In the genomic region with DNA sequence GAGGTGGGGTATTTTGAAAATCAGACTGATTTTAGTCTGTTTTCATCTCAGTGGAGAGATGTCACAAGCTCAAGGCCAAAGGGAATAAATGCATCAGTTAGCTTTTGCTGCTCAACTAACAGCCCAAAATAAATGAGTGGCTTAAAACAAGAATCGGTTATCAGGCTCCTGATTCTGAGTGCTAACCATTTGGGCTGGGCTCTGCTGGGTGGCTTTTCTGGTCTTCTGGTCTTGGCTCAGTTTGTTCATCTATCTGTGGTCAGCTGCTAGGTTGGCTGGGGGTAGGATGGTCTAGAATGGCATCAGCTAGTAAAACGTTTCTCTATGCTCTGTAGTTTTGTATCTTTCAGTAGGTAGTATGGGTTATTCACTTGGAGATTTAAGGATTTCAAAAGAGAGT, we compare ENCODE assay signal across 40 cellular contexts.
"Had no signal": no experiment of that assay in that cellular context is flagged by ENCODE, and none has a peak within 500 bp of the region (broad histone marks: within the 10 kb centered on the region; RNA-seq: fewer than 3 reads in every experiment).

No MANE protein-coding gene starts in this region.

- H3K27ac Mint-ChIP-seq: activated naive CD4-positive, alpha-beta T cell treated with anti-CD3 and anti-CD28 coated beads, Interleukin-2, amount 10 ng/mL, durations not matched to agents 7 days and 5 days; activated naive CD4-positive, alpha-beta T cell treated with anti-CD3 and anti-CD28 coated beads, Interleukin-2, amount 50 U/mL, for 24 hours; activated naive CD4-positive, alpha-beta T cell treated with anti-CD3 and anti-CD28 coated beads, Interleukin-2, amount 50 U/mL, for 72 hours; activated naive CD8-positive, alpha-beta T cell; activated naive CD8-positive, alpha-beta T cell treated with anti-CD3 and anti-CD28 coated beads for 36 hours; activated naive CD8-positive, alpha-beta T cell treated with anti-CD3 and anti-CD28 coated beads, Interleukin-2, amount 10 ng/mL, durations not matched to agents 7 days and 5 days; activated naive CD8-positive, alpha-beta T cell treated with anti-CD3 and anti-CD28 coated beads, Interleukin-2, amount 50 U/mL, for 24 hours; activated T-cell treated with anti-CD3 and anti-CD28 coated beads, Interleukin-2, amount 50 U/mL, for 24 hours; activated T-cell treated with anti-CD3 and anti-CD28 coated beads, Interleukin-2, amount 50 U/mL, for 72 hours; activated T-helper 1 cell treated with anti-CD3 and anti-CD28 coated beads, Interleukin-12 subunit alpha, Interleukin-12 subunit beta, Interleukin-2, Interleukin-4 antibody, amounts not matched to agents 30 ng/mL and 10 ng/mL and 1 ng/mL, durations not matched to agents 14 hours and 24 hours and 36 hours; activated T-helper 17 cell treated with anti-CD3 and anti-CD28 coated beads, Interleukin-2, amount 50 U/mL, for 72 hours; activated T-helper 2 cell treated with anti-CD3 and anti-CD28 coated beads, Interferon-gamma antibody, Interleukin-2, Interleukin-4, amounts not matched to agents 10 μg/mL and 5 μg/mL and 100 μg/mL, durations not matched to agents 14 hours and 24 hours and 36 hours; brain had no signal

- H3K27me3 Mint-ChIP-seq: activated naive CD4-positive, alpha-beta T cell treated with anti-CD3 and anti-CD28 coated beads, Interleukin-2, amount 10 ng/mL, durations not matched to agents 7 days and 5 days; activated naive CD4-positive, alpha-beta T cell treated with anti-CD3 and anti-CD28 coated beads, Interleukin-2, amount 50 U/mL, for 24 hours; activated naive CD8-positive, alpha-beta T cell; activated naive CD8-positive, alpha-beta T cell treated with anti-CD3 and anti-CD28 coated beads for 36 hours; activated naive CD8-positive, alpha-beta T cell treated with anti-CD3 and anti-CD28 coated beads, Interleukin-2, amount 10 ng/mL, durations not matched to agents 7 days and 5 days; activated T-cell treated with anti-CD3 and anti-CD28 coated beads, Interleukin-2, amount 50 U/mL, for 24 hours; activated T-helper 17 cell treated with anti-CD3 and anti-CD28 coated beads, Interleukin-2, amount 50 U/mL, for 72 hours; central memory CD8-positive, alpha-beta T cell had no signal

- FAIRE-seq: astrocyte, bronchial epithelial cell had no signal

- H3K9me3 ChIP-seq: adrenal gland, ascending aorta, body of pancreas, breast epithelium had no signal

- DNase-seq: activated effector memory CD4-positive, alpha-beta T cell treated with anti-CD3 and anti-CD28 coated beads, Interleukin-2, amount 50 U/mL, for 16 hours; activated effector memory CD4-positive, alpha-beta T cell treated with Interleukin-2 at 50 U/mL for 16 hours; activated gamma-delta T cell; activated gamma-delta T cell treated with Interleukin-2 at 50 U/mL for 16 hours; activated naive CD4-positive, alpha-beta T cell; activated naive CD4-positive, alpha-beta T cell treated with anti-CD3 and anti-CD28 coated beads for 36 hours; activated naive CD4-positive, alpha-beta T cell treated with anti-CD3 and anti-CD28 coated beads, Interleukin-2, amount 10 ng/mL, durations not matched to agents 7 days and 5 days; activated naive CD4-positive, alpha-beta T cell treated with anti-CD3 and anti-CD28 coated beads, Interleukin-2, amount 50 U/mL, for 16 hours; activated naive CD4-positive, alpha-beta T cell treated with Interleukin-2 at 50 U/mL for 16 hours; activated naive CD8-positive, alpha-beta T cell treated with anti-CD3 and anti-CD28 coated beads for 36 hours; activated naive CD8-positive, alpha-beta T cell treated with anti-CD3 and anti-CD28 coated beads, Interleukin-2, amount 10 ng/mL, durations not matched to agents 7 days and 5 days; activated naive CD8-positive, alpha-beta T cell treated with anti-CD3 and anti-CD28 coated beads, Interleukin-2, amount 50 U/mL, for 24 hours; activated T-cell treated with anti-CD3 and anti-CD28 coated beads, Interleukin-2, amount 50 U/mL, for 1 hour; activated T-cell treated with anti-CD3 and anti-CD28 coated beads, Interleukin-2, amount 50 U/mL, for 24 hours; activated T-cell treated with anti-CD3 and anti-CD28 coated beads, Interleukin-2, amount 50 U/mL, for 4 hours; activated T-cell treated with anti-CD3 and anti-CD28 coated beads, Interleukin-2, amount 50 U/mL, for 48 hours; activated T-cell treated with anti-CD3 and anti-CD28 coated beads, Interleukin-2, amount 50 U/mL, for 72 hours; adrenal gland; amniotic stem cell; amygdala; anterior cingulate cortex; aorta; body of pancreas; brain microvascular endothelial cell; caudate nucleus; central memory CD4-positive, alpha-beta T cell; cerebellar nuclear complex had no signal

- H3K4me1 ChIP-seq: adrenal gland, body of pancreas, breast epithelium had no signal

- H3K4me3 ChIP-seq: adrenal gland, ascending aorta, body of pancreas, breast epithelium, cardiac muscle cell had no signal

- H3K36me3 Mint-ChIP-seq: activated naive CD4-positive, alpha-beta T cell treated with anti-CD3 and anti-CD28 coated beads, Interleukin-2, amount 10 ng/mL, durations not matched to agents 7 days and 5 days; activated naive CD4-positive, alpha-beta T cell treated with anti-CD3 and anti-CD28 coated beads, Interleukin-2, amount 50 U/mL, for 24 hours; activated naive CD8-positive, alpha-beta T cell; activated naive CD8-positive, alpha-beta T cell treated with anti-CD3 and anti-CD28 coated beads, Interleukin-2, amount 10 ng/mL, durations not matched to agents 7 days and 5 days; brain had no signal

- ATAC-seq: activated naive CD4-positive, alpha-beta T cell treated with anti-CD3 and anti-CD28 coated beads, Interleukin-2, amount 50 U/mL, for 72 hours; activated naive CD8-positive, alpha-beta T cell treated with anti-CD3 and anti-CD28 coated beads, Interleukin-2, amount 50 U/mL, for 24 hours; activated T-cell treated with anti-CD3 and anti-CD28 coated beads, Interleukin-2, amount 50 U/mL, for 4 hours; activated T-cell treated with anti-CD3 and anti-CD28 coated beads, Interleukin-2, amount 50 U/mL, for 72 hours; activated T-helper 17 cell treated with anti-CD3 and anti-CD28 coated beads, Interleukin-2, amount 50 U/mL, for 72 hours; body of pancreas had no signal

- H3K4me1 Mint-ChIP-seq: activated naive CD4-positive, alpha-beta T cell treated with anti-CD3 and anti-CD28 coated beads, Interleukin-2, amount 10 ng/mL, durations not matched to agents 7 days and 5 days; activated naive CD4-positive, alpha-beta T cell treated with anti-CD3 and anti-CD28 coated beads, Interleukin-2, amount 50 U/mL, for 24 hours; activated naive CD8-positive, alpha-beta T cell treated with anti-CD3 and anti-CD28 coated beads for 36 hours; activated naive CD8-positive, alpha-beta T cell treated with anti-CD3 and anti-CD28 coated beads, Interleukin-2, amount 10 ng/mL, durations not matched to agents 7 days and 5 days; activated naive CD8-positive, alpha-beta T cell treated with anti-CD3 and anti-CD28 coated beads, Interleukin-2, amount 50 U/mL, for 24 hours; activated T-helper 17 cell treated with anti-CD3 and anti-CD28 coated beads, Interleukin-2, amount 50 U/mL, for 72 hours; brain; central memory CD8-positive, alpha-beta T cell had no signal

- H3K27ac ChIP-seq: adrenal gland, ascending aorta, body of pancreas, brain microvascular endothelial cell, breast epithelium, cardiac muscle cell had no signal

- H3K4me3 Mint-ChIP-seq: activated naive CD4-positive, alpha-beta T cell treated with anti-CD3 and anti-CD28 coated beads for 36 hours; activated naive CD4-positive, alpha-beta T cell treated with anti-CD3 and anti-CD28 coated beads, Interleukin-2, amount 10 ng/mL, durations not matched to agents 7 days and 5 days; activated naive CD4-positive, alpha-beta T cell treated with anti-CD3 and anti-CD28 coated beads, Interleukin-2, amount 50 U/mL, for 24 hours; activated naive CD8-positive, alpha-beta T cell; activated naive CD8-positive, alpha-beta T cell treated with anti-CD3 and anti-CD28 coated beads for 36 hours; activated naive CD8-positive, alpha-beta T cell treated with anti-CD3 and anti-CD28 coated beads, Interleukin-2, amount 10 ng/mL, durations not matched to agents 7 days and 5 days; activated naive CD8-positive, alpha-beta T cell treated with anti-CD3 and anti-CD28 coated beads, Interleukin-2, amount 50 U/mL, for 24 hours; activated T-cell treated with anti-CD3 and anti-CD28 coated beads, Interleukin-2, amount 50 U/mL, for 24 hours; activated T-cell treated with anti-CD3 and anti-CD28 coated beads, Interleukin-2, amount 50 U/mL, for 4 hours; activated T-cell treated with anti-CD3 and anti-CD28 coated beads, Interleukin-2, amount 50 U/mL, for 72 hours; activated T-helper 1 cell treated with anti-CD3 and anti-CD28 coated beads, Interleukin-12 subunit alpha, Interleukin-12 subunit beta, Interleukin-2, Interleukin-4 antibody, amounts not matched to agents 30 ng/mL and 10 ng/mL and 1 ng/mL, durations not matched to agents 14 hours and 24 hours and 36 hours; activated T-helper 17 cell treated with anti-CD3 and anti-CD28 coated beads, Interleukin-2, amount 50 U/mL, for 72 hours; brain; central memory CD8-positive, alpha-beta T cell had no signal

- H3K9me3 Mint-ChIP-seq: activated naive CD8-positive, alpha-beta T cell treated with anti-CD3 and anti-CD28 coated beads for 36 hours had no signal

- H3K27me3 ChIP-seq: adrenal gland, ascending aorta, body of pancreas, brain microvascular endothelial cell, breast epithelium, cardiac muscle cell had no signal

- H3K36me3 ChIP-seq: adrenal gland, ascending aorta, brain microvascular endothelial cell, breast epithelium, cardiac muscle cell had no signal
